In the genomic region with DNA sequence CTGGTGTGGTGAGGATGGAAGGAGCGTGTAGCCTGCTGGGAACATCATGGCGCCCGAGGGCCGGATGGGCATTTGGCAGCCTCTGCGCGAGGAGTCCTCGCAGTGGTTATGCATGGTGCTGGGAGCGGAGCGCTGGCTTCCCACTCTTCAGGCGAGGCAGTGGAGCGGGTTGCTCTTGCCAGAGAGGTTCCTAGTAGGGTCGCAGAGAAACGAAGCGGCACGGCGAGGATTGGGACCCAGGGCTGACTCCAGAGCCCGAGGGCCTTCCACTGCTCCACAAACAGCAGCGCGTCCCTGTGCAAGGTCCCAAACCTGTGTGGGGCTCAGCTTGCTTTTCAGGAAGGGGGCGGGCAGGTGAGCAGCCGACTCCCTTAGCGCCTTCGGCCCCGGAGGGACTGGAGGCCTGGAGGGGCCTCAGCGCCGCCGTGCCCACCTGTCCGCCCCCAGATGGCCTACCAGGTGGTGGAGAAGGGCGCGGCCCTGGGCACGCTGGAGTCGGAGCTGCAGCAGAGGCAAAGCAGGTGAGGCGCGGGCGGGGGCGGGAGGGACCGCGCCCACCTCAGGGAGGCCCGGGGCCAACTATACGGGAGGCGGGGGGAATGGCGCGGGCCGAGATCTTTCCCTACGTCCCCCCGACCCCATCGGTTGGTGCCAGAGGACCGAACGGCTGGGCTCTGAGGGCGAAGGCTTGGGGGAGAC, we compare ENCODE assay signal across 1 cellular context.
TF ChIP-seq lines count a peak whose summit lies in the region.

No MANE protein-coding gene starts in this region.

TF ChIP-seq in HCT116, 20 proteins besides CTCF, POLR2A, EP300 and RAD21 (continued from another document):
- TF ChIP-seq, protein P1, sequence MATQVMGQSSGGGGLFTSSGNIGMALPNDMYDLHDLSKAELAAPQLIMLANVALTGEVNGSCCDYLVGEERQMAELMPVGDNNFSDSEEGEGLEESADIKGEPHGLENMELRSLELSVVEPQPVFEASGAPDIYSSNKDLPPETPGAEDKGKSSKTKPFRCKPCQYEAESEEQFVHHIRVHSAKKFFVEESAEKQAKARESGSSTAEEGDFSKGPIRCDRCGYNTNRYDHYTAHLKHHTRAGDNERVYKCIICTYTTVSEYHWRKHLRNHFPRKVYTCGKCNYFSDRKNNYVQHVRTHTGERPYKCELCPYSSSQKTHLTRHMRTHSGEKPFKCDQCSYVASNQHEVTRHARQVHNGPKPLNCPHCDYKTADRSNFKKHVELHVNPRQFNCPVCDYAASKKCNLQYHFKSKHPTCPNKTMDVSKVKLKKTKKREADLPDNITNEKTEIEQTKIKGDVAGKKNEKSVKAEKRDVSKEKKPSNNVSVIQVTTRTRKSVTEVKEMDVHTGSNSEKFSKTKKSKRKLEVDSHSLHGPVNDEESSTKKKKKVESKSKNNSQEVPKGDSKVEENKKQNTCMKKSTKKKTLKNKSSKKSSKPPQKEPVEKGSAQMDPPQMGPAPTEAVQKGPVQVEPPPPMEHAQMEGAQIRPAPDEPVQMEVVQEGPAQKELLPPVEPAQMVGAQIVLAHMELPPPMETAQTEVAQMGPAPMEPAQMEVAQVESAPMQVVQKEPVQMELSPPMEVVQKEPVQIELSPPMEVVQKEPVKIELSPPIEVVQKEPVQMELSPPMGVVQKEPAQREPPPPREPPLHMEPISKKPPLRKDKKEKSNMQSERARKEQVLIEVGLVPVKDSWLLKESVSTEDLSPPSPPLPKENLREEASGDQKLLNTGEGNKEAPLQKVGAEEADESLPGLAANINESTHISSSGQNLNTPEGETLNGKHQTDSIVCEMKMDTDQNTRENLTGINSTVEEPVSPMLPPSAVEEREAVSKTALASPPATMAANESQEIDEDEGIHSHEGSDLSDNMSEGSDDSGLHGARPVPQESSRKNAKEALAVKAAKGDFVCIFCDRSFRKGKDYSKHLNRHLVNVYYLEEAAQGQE (IDR thresholded peaks at IDR 0.05; ENCODE audit: low read depth), result no peak
- TF ChIP-seq CBX3 (IDR thresholded peaks at IDR 0.05; ENCODE audit: low read depth) (no peak), SRF (IDR thresholded peaks at IDR 0.05; ENCODE audit: low read depth) (no peak), CEBPB (IDR thresholded peaks at IDR 0.05; ENCODE audit: low read depth) (no peak), SP1 (IDR thresholded peaks at IDR 0.05; ENCODE audit: low read depth) (no peak)
- TF ChIP-seq, protein P2, sequence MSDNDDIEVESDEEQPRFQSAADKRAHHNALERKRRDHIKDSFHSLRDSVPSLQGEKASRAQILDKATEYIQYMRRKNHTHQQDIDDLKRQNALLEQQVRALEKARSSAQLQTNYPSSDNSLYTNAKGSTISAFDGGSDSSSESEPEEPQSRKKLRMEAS (IDR thresholded peaks at IDR 0.05), result no peak
